ENCODE assay signal across 8 cellular contexts in the genomic region with DNA sequence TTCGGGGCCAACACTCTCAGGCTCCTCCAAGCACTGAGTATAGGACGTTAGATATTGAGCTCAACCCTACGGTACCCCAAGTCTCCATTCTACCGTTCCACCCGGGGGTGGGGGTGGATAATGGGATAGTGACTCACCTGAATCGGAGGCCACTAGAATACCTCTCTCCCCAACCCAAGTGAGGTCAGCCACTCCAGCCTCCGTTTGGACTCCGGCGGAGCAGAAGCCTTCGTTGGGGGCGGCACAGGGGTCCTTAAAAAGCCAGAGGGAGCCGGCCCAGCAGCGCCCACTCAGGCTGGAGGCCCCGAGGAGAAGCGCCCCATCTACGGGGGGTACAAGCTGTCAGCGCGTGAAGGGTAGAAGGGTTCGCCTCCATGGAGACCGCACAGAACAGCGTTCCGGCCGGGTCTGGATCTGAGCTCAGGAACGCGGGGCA. TPM values are rescaled to one million over a fixed set of nuclear protein-coding genes. Genes with fewer than 3 reads are reported as not detected.
A peak's percentile ranks its signal among the peaks of the same experiment; 100 is the strongest.
DNase-seq lines count a peak whose midpoint lies in the region; ATAC-seq and TF ChIP-seq lines count a peak whose summit lies in the region.

No MANE protein-coding gene starts in this region.

- peak overlapping the region; percentile 90 for H3K27ac Mint-ChIP-seq in activated naive CD4-positive, alpha-beta T cell treated with anti-CD3 and anti-CD28 coated beads, Interleukin-2, amount 50 U/mL, for 24 hours

- H4K20me1 ChIP-seq in Karpas-422 (ENCODE audit: insufficient read depth, low read depth, low read length) = 0 out of 2 replicates have a peak, but pooled peaks cover 11% of the 10 kb centered on the region
- peaks cover 4% of the 10 kb centered on the region for H4K20me1 ChIP-seq in smooth muscle cell (ENCODE audit: low read depth)

- no peak for DNase-seq in BE2C
- peak; percentile 63 for DNase-seq in Karpas-422
- DNase-seq in smooth muscle cell (lab: John Stamatoyannopoulos, UW; ENCODE audit: unreplicated experiment) = no peak
- no peak for DNase-seq in effector CD4-positive, alpha-beta T cell
- DNase-seq in cortex of kidney (lab: John Stamatoyannopoulos, UW) = no peak

- H3F3A ChIP-seq in smooth muscle cell (ENCODE audit: low read depth) = peaks cover 4% of the 10 kb centered on the region

- H3K4me1 ChIP-seq in BE2C (peaks cover 8% of the 10 kb centered on the region), Karpas-422 (ENCODE audit: low read length) (peaks cover 33% of the 10 kb centered on the region), smooth muscle cell (ENCODE audit: low read depth) (peaks cover 35% of the 10 kb centered on the region)

- no peak for TF ChIP-seq CTCF in BE2C (IDR thresholded peaks at IDR 0.05; ENCODE audit: low read depth, low read length)
- no peak for TF ChIP-seq CTCF in smooth muscle cell (IDR thresholded peaks at IDR 0.05; ENCODE audit: borderline replicate concordance, insufficient read depth, poor library complexity, severe bottlenecking)

- H3K4me3 Mint-ChIP-seq in activated naive CD4-positive, alpha-beta T cell treated with anti-CD3 and anti-CD28 coated beads, Interleukin-2, amount 50 U/mL, for 24 hours = peak overlapping the region; percentile 100

- peaks cover 90% of the 10 kb centered on the region for H3K4me1 Mint-ChIP-seq in activated naive CD4-positive, alpha-beta T cell treated with anti-CD3 and anti-CD28 coated beads, Interleukin-2, amount 50 U/mL, for 24 hours

- H3K27ac ChIP-seq in Karpas-422 (ENCODE audit: low read length) = peak overlapping the region; percentile 19; the same call in 1 of the 2 replicates
- H3K27ac ChIP-seq in smooth muscle cell (ENCODE audit: low read depth) = peak overlapping the region; percentile 67

- H2AFZ ChIP-seq in Karpas-422 (ENCODE audit: low read length) = no peak overlapping the region; the same call in 1 of the 2 replicates
- H2AFZ ChIP-seq in smooth muscle cell (ENCODE audit: low read depth) = peak overlapping the region; percentile 81

- H3K9ac ChIP-seq in Karpas-422 (ENCODE audit: low read length) (peak overlapping the region; percentile 94), smooth muscle cell (ENCODE audit: low read depth) (peak overlapping the region; percentile 93)

- no peaks in the 10 kb centered on the region for H3K9me3 Mint-ChIP-seq in activated naive CD4-positive, alpha-beta T cell treated with anti-CD3 and anti-CD28 coated beads, Interleukin-2, amount 50 U/mL, for 24 hours

- WGBS in smooth muscle cell (ENCODE audit: low lambda C conversion rate) = under 1% methylated on average over 16 of the region's 25 CpGs

- 0 out of 2 replicates have a peak, but pooled peaks cover 5% of the 10 kb centered on the region for H3K9me2 ChIP-seq in Karpas-422 (replicated peaks; ENCODE audit: insufficient read depth, low read length)

- peaks cover 85% of the 10 kb centered on the region for H3K79me2 ChIP-seq in Karpas-422 (ENCODE audit: low read length)
- H3K79me2 ChIP-seq in smooth muscle cell (ENCODE audit: low read depth) = peaks cover 50% of the 10 kb centered on the region

- peaks cover 41% of the 10 kb centered on the region for H3K36me3 Mint-ChIP-seq in activated naive CD4-positive, alpha-beta T cell treated with anti-CD3 and anti-CD28 coated beads, Interleukin-2, amount 50 U/mL, for 24 hours

- no peaks in the 10 kb centered on the region for H3K27me3 ChIP-seq in BE2C
- H3K27me3 ChIP-seq in Karpas-422 (ENCODE audit: low read length) = no peaks in the 10 kb centered on the region
- no peaks in the 10 kb centered on the region for H3K27me3 ChIP-seq in smooth muscle cell (ENCODE audit: low read depth)

- H3K27me3 Mint-ChIP-seq in activated naive CD4-positive, alpha-beta T cell treated with anti-CD3 and anti-CD28 coated beads, Interleukin-2, amount 50 U/mL, for 24 hours = no peaks in the 10 kb centered on the region

- peak overlapping the region; percentile 98 for H3K4me3 ChIP-seq in BE2C (ENCODE audit: low read depth, low read length)
- H3K4me3 ChIP-seq in Karpas-422 (ENCODE audit: low read length) = peak overlapping the region; percentile 95
- H3K4me3 ChIP-seq in iPS-11a (ENCODE audit: low read depth, low read length) = peak overlapping the region; percentile 88
- peak overlapping the region; percentile 71 for H3K4me3 ChIP-seq in smooth muscle cell

- H3K9me3 ChIP-seq in BE2C (no peaks in the 10 kb centered on the region), Karpas-422 (ENCODE audit: low read length) (no peaks in the 10 kb centered on the region), smooth muscle cell (replicated peaks; ENCODE audit: low read depth) (no peaks in the 10 kb centered on the region)

- H3K4me2 ChIP-seq in Karpas-422 (ENCODE audit: low read depth, low read length, poor library complexity, severe bottlenecking) (peak overlapping the region; percentile 90), smooth muscle cell (peak overlapping the region; percentile 98)

- peak; percentile 20 for ATAC-seq in GM19467 (IDR thresholded peaks at IDR 0.05; ENCODE audit: unreplicated experiment)

- H3K36me3 ChIP-seq in BE2C (peaks cover 51% of the 10 kb centered on the region), Karpas-422 (ENCODE audit: insufficient read depth, low read length) (peaks cover 55% of the 10 kb centered on the region; the same call in 1 of the 2 replicates), smooth muscle cell (ENCODE audit: low read depth) (no peaks in the 10 kb centered on the region)

RNA-seq across cellular contexts. Expression of a gene that starts 0.6 kb away (rescaled TPM):
- 64.6 TPM for polyA plus RNA-seq in BE2C (2012; ENCODE audit: insufficient read depth, insufficient read length, low read depth)
- 58.0 and 59.7 TPM in 2 replicates for total RNA-seq in Karpas-422 (2014; rRNA removed; shearing (Covaris generic); ENCODE audit: low replicate concordance)
- 22.5 and 43.3 TPM in 2 replicates for total RNA-seq in smooth muscle cell
- 35.0 and 36.7 TPM in 2 replicates for polyA plus RNA-seq in smooth muscle cell

RNA-seq across cellular contexts. Expression of a gene that starts 0.8 kb away (rescaled TPM):
- polyA plus RNA-seq in BE2C (2012; ENCODE audit: insufficient read depth, insufficient read length, low read depth) = 558 TPM
- total RNA-seq in Karpas-422 (2014; rRNA removed; shearing (Covaris generic); ENCODE audit: low replicate concordance) = 362 and 590 TPM in 2 replicates
- total RNA-seq in smooth muscle cell = 289 and 350 TPM in 2 replicates
- 272 and 296 TPM in 2 replicates for polyA plus RNA-seq in smooth muscle cell

RNA-seq across cellular contexts. Expression of a gene that starts 21.0 kb away (rescaled TPM):
- 17.4 TPM for polyA plus RNA-seq in BE2C (2012; ENCODE audit: insufficient read depth, insufficient read length, low read depth)
- 0.90 and 1.3 TPM in 2 replicates for total RNA-seq in Karpas-422 (2014; rRNA removed; shearing (Covaris generic); ENCODE audit: low replicate concordance)
- 1.3 and 1.4 TPM in 2 replicates for total RNA-seq in smooth muscle cell
- 0.96 and 1.5 TPM in 2 replicates for polyA plus RNA-seq in smooth muscle cell

RNA-seq across cellular contexts. Expression of a gene that starts 25.3 kb away (rescaled TPM):
- polyA plus RNA-seq in BE2C (2012; ENCODE audit: insufficient read depth, insufficient read length, low read depth) = 0.88 TPM
- 0.29 and 0.48 TPM in 2 replicates for total RNA-seq in Karpas-422 (2014; rRNA removed; shearing (Covaris generic); ENCODE audit: low replicate concordance)
- total RNA-seq in smooth muscle cell = 0.13 TPM in 1 of 2 replicates, not detected in the other
- 0.42 TPM in 1 of 2 replicates, not detected in the other for polyA plus RNA-seq in smooth muscle cell

RNA-seq across cellular contexts. Expression of a gene that starts 54.9 kb away (rescaled TPM):
- polyA plus RNA-seq in BE2C (2012; ENCODE audit: insufficient read depth, insufficient read length, low read depth) = not detected
- not detected in 2 replicates for total RNA-seq in Karpas-422 (2014; rRNA removed; shearing (Covaris generic); ENCODE audit: low replicate concordance)
- total RNA-seq in smooth muscle cell = not detected in 2 replicates
- 0.14 TPM in 1 of 2 replicates, not detected in the other for polyA plus RNA-seq in smooth muscle cell
